In genomic region chr2:62812921-62813825, GRCh38 we compare ENCODE assay signal across 3 cellular contexts.
TF ChIP-seq lines count a peak whose summit lies in the region.

No MANE protein-coding gene starts in this region.

TF ChIP-seq in A549, 52 proteins besides CTCF, POLR2A, EP300 and RAD21:
- TF ChIP-seq TP53 (CRISPR knock-in tag; IDR thresholded peaks at IDR 0.05), result no peak
- TF ChIP-seq MAZ (IDR thresholded peaks at IDR 0.05; ENCODE audit: borderline replicate concordance, low read depth, low read length), result no peak
- TF ChIP-seq CHD4 (IDR thresholded peaks at IDR 0.05; ENCODE audit: borderline replicate concordance), result no peak
- TF ChIP-seq PHF8 (IDR thresholded peaks at IDR 0.05; ENCODE audit: borderline replicate concordance, low read depth), result no peak
- no peak for TF ChIP-seq RFX5 (IDR thresholded peaks at IDR 0.05)
- TF ChIP-seq ZNF302 (CRISPR knock-in tag; IDR thresholded peaks at IDR 0.05), result no peak
- no peak for TF ChIP-seq GATA3 (IDR thresholded peaks at IDR 0.05; ENCODE audit: borderline replicate concordance)
- no peak for TF ChIP-seq JUN (IDR thresholded peaks at IDR 0.05)
- TF ChIP-seq EHMT2 (IDR thresholded peaks at IDR 0.05; ENCODE audit: low read depth), result no peak
- no peak for TF ChIP-seq CEBPB (IDR thresholded peaks at IDR 0.05)
- no peak for TF ChIP-seq MAFK (IDR thresholded peaks at IDR 0.05; ENCODE audit: partially characterized antibody)
- no peak for TF ChIP-seq PBX3 (IDR thresholded peaks at IDR 0.05)
- TF ChIP-seq HOXB13 (CRISPR knock-in tag; IDR thresholded peaks at IDR 0.05; ENCODE audit: low read depth), result no peak
- no peak for TF ChIP-seq HEYL (CRISPR knock-in tag; IDR thresholded peaks at IDR 0.05)
- no peak for TF ChIP-seq ESRRA (IDR thresholded peaks at IDR 0.05; ENCODE audit: borderline replicate concordance, low read length)
- no peak for TF ChIP-seq CBX8 (IDR thresholded peaks at IDR 0.05)
- TF ChIP-seq HOXA7 (CRISPR knock-in tag; IDR thresholded peaks at IDR 0.05), result no peak

TF ChIP-seq in HCT116, 20 proteins besides CTCF, POLR2A, EP300 and RAD21:
- no peak for TF ChIP-seq SIN3A (IDR thresholded peaks at IDR 0.05; ENCODE audit: low read depth)
- no peak for TF ChIP-seq ZFX (IDR thresholded peaks at IDR 0.05)
- no peak for TF ChIP-seq EZH2 (IDR thresholded peaks at IDR 0.05)
- TF ChIP-seq ZBTB33 (IDR thresholded peaks at IDR 0.05; ENCODE audit: extremely low read depth, insufficient replicate concordance, low read length), result no peak
- TF ChIP-seq SP1 (IDR thresholded peaks at IDR 0.05; ENCODE audit: low read depth), result no peak
- no peak for TF ChIP-seq YY1 (IDR thresholded peaks at IDR 0.05; ENCODE audit: extremely low read depth, insufficient replicate concordance, low read depth, low read length)
- TF ChIP-seq ELF1 (IDR thresholded peaks at IDR 0.05; ENCODE audit: borderline replicate concordance, low read depth), result no peak
- no peak for TF ChIP-seq REST (IDR thresholded peaks at IDR 0.05; ENCODE audit: low read depth)
- TF ChIP-seq EGR1 (IDR thresholded peaks at IDR 0.05; ENCODE audit: low read depth), result no peak
- no peak for TF ChIP-seq EZH2phosphoT487 (IDR thresholded peaks at IDR 0.05; ENCODE audit: borderline replicate concordance)
- TF ChIP-seq TCF7L2 (IDR thresholded peaks at IDR 0.05; ENCODE audit: borderline replicate concordance, extremely low read depth, insufficient read depth, insufficient read length), result no peak
- no peak for TF ChIP-seq ZNF274 (IDR thresholded peaks at IDR 0.05; ENCODE audit: low read depth, low read length)
- TF ChIP-seq CEBPB (IDR thresholded peaks at IDR 0.05; ENCODE audit: low read depth), result no peak
- no peak for TF ChIP-seq FOSL1 (IDR thresholded peaks at IDR 0.05; ENCODE audit: low read depth)
- no peak for TF ChIP-seq MAX (IDR thresholded peaks at IDR 0.05)
- TF ChIP-seq CBX3 (IDR thresholded peaks at IDR 0.05; ENCODE audit: low read depth), result no peak

TF ChIP-seq in H1, 55 proteins besides CTCF, POLR2A, EP300 and RAD21:
- no peak for TF ChIP-seq CHD1 (IDR thresholded peaks at IDR 0.05; ENCODE audit: low read depth, low read length)
- TF ChIP-seq ATF2 (IDR thresholded peaks at IDR 0.05; ENCODE audit: low read length), result no peak
- TF ChIP-seq CTBP2 (IDR thresholded peaks at IDR 0.05; ENCODE audit: borderline replicate concordance, insufficient read depth, insufficient read length, low read length), result no peak
- no peak for TF ChIP-seq BRCA1 (IDR thresholded peaks at IDR 0.05; ENCODE audit: low read depth, low read length)
- TF ChIP-seq YY1 (IDR thresholded peaks at IDR 0.05; ENCODE audit: low read depth, low read length), result no peak
- TF ChIP-seq POU5F1 (IDR thresholded peaks at IDR 0.05; ENCODE audit: low read depth, low read length), result no peak
- no peak for TF ChIP-seq GABPA (IDR thresholded peaks at IDR 0.05; ENCODE audit: borderline replicate concordance, insufficient read depth, low read length)
- no peak for TF ChIP-seq USF2 (IDR thresholded peaks at IDR 0.05; ENCODE audit: low read length)
- no peak for TF ChIP-seq SP4 (IDR thresholded peaks at IDR 0.05; ENCODE audit: low read length)
- TF ChIP-seq TBP (IDR thresholded peaks at IDR 0.05; ENCODE audit: low read depth, low read length), result no peak
- no peak for TF ChIP-seq GTF2F1 (IDR thresholded peaks at IDR 0.05; ENCODE audit: borderline replicate concordance, low read depth, low read length)
- no peak for TF ChIP-seq ZNF274 (IDR thresholded peaks at IDR 0.05; ENCODE audit: borderline replicate concordance, extremely low read depth, low read length)
- no peak for TF ChIP-seq KDM4A (IDR thresholded peaks at IDR 0.05; ENCODE audit: low read depth, low read length, severe bottlenecking)
- TF ChIP-seq PHF8 (conservative IDR thresholded peaks at IDR 0.05; ENCODE audit: low read depth, low read length), result no peak
- no peak for TF ChIP-seq MAFK (IDR thresholded peaks at IDR 0.05; ENCODE audit: low read depth, low read length)
